ENCODE assay signal across 8 cellular contexts in the genomic region with DNA sequence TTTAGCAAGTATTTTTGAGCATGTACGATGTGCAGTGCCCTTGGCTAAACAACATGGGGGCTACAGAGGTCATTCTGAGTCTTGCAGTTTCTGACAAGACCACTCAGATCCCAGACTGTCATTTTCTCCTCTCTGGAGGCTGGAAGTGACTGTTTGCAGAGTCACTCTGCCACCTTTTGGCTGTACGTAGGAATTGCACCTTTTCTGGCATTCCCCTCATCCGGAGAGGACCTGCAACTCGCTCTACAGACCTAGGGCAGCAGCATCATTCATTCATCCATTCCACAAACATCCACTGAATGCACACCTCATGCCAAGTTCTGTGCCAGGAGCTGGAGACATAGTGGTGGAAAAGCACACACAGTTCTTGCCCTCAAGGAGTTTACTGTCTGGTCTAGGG.
DNase-seq lines count a peak whose midpoint lies in the region; ATAC-seq and TF ChIP-seq lines count a peak whose summit lies in the region.

No MANE protein-coding gene starts in this region.

- ATAC-seq in HG03159 (IDR thresholded peaks at IDR 0.05; ENCODE audit: unreplicated experiment) (peak; percentile 79), RWPE2 (ENCODE audit: low read depth) (no peak)

- H3K4me3 ChIP-seq in GM06990 (replicated peaks; ENCODE audit: low read depth, low read length): no peak overlapping the region
- no peak overlapping the region for H3K4me3 ChIP-seq in RWPE2 (ENCODE audit: severe bottlenecking)
- no peak overlapping the region for H3K4me3 ChIP-seq in epithelial cell of proximal tubule (ENCODE audit: low read depth, low read length)
- no peak overlapping the region for H3K4me3 ChIP-seq in suprapubic skin

- H3K4me1 ChIP-seq in RWPE2 (ENCODE audit: insufficient read depth, poor library complexity, severe bottlenecking) (no peaks in the 10 kb centered on the region), suprapubic skin (no peaks in the 10 kb centered on the region)

- POLR2A ChIA-PET in RWPE1 (lab: Yijun Ruan, JAX; ENCODE audit: low non-redundant PET): no interaction called here

- no peaks in the 10 kb centered on the region for H3K9me3 ChIP-seq in RWPE2 (ENCODE audit: severe bottlenecking)
- no peaks in the 10 kb centered on the region for H3K9me3 ChIP-seq in suprapubic skin

- CTCF ChIA-PET in RWPE1 (lab: Yijun Ruan, JAX): no interaction called here

- TF ChIP-seq POLR2A in suprapubic skin (IDR thresholded peaks at IDR 0.05): no peak

- TF ChIP-seq EP300 in suprapubic skin (IDR thresholded peaks at IDR 0.05): no peak

- DNase-seq in A172 (ENCODE audit: low spot score): peak; percentile 0
- no peak for DNase-seq in GM06990 (ENCODE audit: extremely low read depth, insufficient read length)
- no peak for DNase-seq in RWPE2 (ENCODE audit: low spot score)
- peak; percentile 2 for DNase-seq in epithelial cell of proximal tubule (ENCODE audit: low read depth)
- peak; percentile 2 for DNase-seq in stimulated activated CD4-positive, alpha-beta T cell treated with anti-CD3 and anti-CD28 coated beads, Interleukin-12 subunit alpha, Interleukin-12 subunit beta, amount 100 ng/mL, for 4 hours
- no peak for DNase-seq in RWPE1 (ENCODE audit: low spot score)
- no peak for DNase-seq in suprapubic skin (ENCODE audit: low spot score in 2 of 2)

- TF ChIP-seq CTCF in GM06990 (IDR thresholded peaks at IDR 0.05; ENCODE audit: insufficient read depth, low read length, poor library complexity, severe bottlenecking) (peak; percentile 61), RWPE2 (IDR thresholded peaks at IDR 0.05; ENCODE audit: poor library complexity, severe bottlenecking) (peak; percentile 14), epithelial cell of proximal tubule (conservative IDR thresholded peaks at IDR 0.05; ENCODE audit: low read depth, low read length) (peak; percentile 65), RWPE1 (conservative IDR thresholded peaks at IDR 0.05; ENCODE audit: low read depth) (no peak), suprapubic skin (IDR thresholded peaks at IDR 0.05) (peak in 1 of 2 donors; percentile 19)

- H3K36me3 ChIP-seq in GM06990 (ENCODE audit: control insufficient read depth, insufficient read depth, low read length) (no peaks in the 10 kb centered on the region), RWPE2 (ENCODE audit: low read depth) (no peaks in the 10 kb centered on the region), suprapubic skin (no peaks in the 10 kb centered on the region)

- H3K27ac ChIP-seq in RWPE2 (ENCODE audit: poor library complexity, severe bottlenecking): no peak overlapping the region
- no peak overlapping the region for H3K27ac ChIP-seq in RWPE1
- no peak overlapping the region for H3K27ac ChIP-seq in suprapubic skin

- 1% methylated on average over 4 of the region's 4 CpGs for WGBS in suprapubic skin

- H3K27me3 ChIP-seq in GM06990 (replicated peaks; ENCODE audit: control insufficient read depth, insufficient read depth, low read length) (no peaks in the 10 kb centered on the region; the same call in none of the 2 replicates), RWPE2 (ENCODE audit: insufficient read depth, poor library complexity, severe bottlenecking) (no peaks in the 10 kb centered on the region), suprapubic skin (no peaks in the 10 kb centered on the region)

Comparison
In these comparisons a context has a peak if more than half of its experiments do, and no peak if none do; other contexts are left out.
1. DNase-seq: peak in A172 (single experiment), epithelial cell of proximal tubule (single experiment) and stimulated activated CD4-positive, alpha-beta T cell treated with anti-CD3 and anti-CD28 coated beads, Interleukin-12 subunit alpha, Interleukin-12 subunit beta, amount 100 ng/mL, for 4 hours (single experiment); none in GM06990 (single experiment), RWPE2 (single experiment), RWPE1 (single experiment) and suprapubic skin (0 of 2).